8 cellular contexts compared by ENCODE assay signal in the genomic region with DNA sequence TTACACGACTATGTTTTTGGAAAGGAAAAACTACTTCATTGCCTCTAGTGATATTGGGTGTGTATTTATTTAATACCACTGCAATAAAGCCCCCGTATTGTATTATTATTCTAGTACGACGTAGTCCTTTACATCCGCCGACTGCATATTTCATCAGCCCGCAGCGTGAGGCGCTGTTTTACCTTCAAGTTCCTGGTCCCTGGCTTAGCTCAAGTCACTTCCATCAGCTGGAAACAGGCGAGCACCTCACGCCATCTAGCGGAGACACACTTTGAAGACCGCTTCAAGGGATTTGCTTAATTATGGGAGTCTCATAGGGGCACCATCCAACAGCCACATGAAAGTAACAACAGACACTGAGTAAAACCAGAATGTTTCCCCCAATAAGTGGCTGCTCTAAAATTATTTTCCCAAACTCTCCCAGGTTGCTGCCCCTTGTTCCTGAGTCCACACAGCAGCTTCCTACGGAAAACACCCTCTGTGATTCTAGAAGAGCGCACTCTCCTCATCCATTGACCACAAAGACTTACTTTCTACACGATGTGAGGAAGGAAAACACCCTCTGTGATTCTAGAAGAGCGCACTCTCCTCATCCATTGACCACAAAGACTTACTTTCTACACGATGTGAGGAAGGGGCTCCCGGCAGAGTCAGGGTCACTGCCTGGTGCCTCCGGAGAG. TPM values are rescaled to one million over a fixed set of nuclear protein-coding genes. Genes with fewer than 3 reads are reported as not detected.
DNase-seq lines count a peak whose midpoint lies in the region; ATAC-seq, FAIRE-seq and TF ChIP-seq lines count a peak whose summit lies in the region.

No MANE protein-coding gene starts in this region.

- peaks cover 10% of the 10 kb centered on the region for H3K4me1 Mint-ChIP-seq in activated naive CD4-positive, alpha-beta T cell treated with anti-CD3 and anti-CD28 coated beads for 36 hours (ENCODE audit: low read depth)

- intact Hi-C loops in activated naive CD4-positive, alpha-beta T cell treated with anti-CD3 and anti-CD28 coated beads for 36 hours (cut with micrococcal nuclease): loop anchor here (1.0 to 10.0 kb wide), 5 partner anchors 162 to 1617 kb away; no protein-coding TSS in a partner anchor
- intact Hi-C loops in posterior cingulate gyrus (cut with DNase I): loop anchor here (1.0 to 10.0 kb wide), 3 partner anchors 158 to 1617 kb away; no protein-coding TSS in a partner anchor

- peak; percentile 84 for DNase-seq in NCI-H1092 (lab: John Stamatoyannopoulos, UW)
- peak; percentile 92 for DNase-seq in activated naive CD4-positive, alpha-beta T cell treated with anti-CD3 and anti-CD28 coated beads for 36 hours
- peak; percentile 69 for DNase-seq in glomerular visceral epithelial cell (ENCODE audit: extremely low spot score)
- DNase-seq in posterior cingulate gyrus: peak; percentile 52 to 97 (median 82)
- DNase-seq in urothelium cell line (ENCODE audit: low spot score): peak; percentile 81

- FAIRE-seq in urothelium cell line (lab: Jason Lieb, UNC): peak; percentile 82

- ATAC-seq in HG02623 (IDR thresholded peaks at IDR 0.05; ENCODE audit: unreplicated experiment) (peak; percentile 94), SK-N-SH treated with all-trans-retinoic acid at 6 μM for 48 hours (peak; percentile 98)

- CTCF ChIA-PET in activated naive CD4-positive, alpha-beta T cell treated with anti-CD3 and anti-CD28 coated beads for 36 hours (lab: Charles Lee): interaction anchor here (0.6 to 6.6 kb wide), 33 partner anchors 8 to 1503 kb away, joined by 3 to 85 read pairs (median 4); no protein-coding TSS in a partner anchor

- H3K27ac Mint-ChIP-seq in activated naive CD4-positive, alpha-beta T cell treated with anti-CD3 and anti-CD28 coated beads for 36 hours: no peak overlapping the region

- TF ChIP-seq CTCF in GM12874 (IDR thresholded peaks at IDR 0.05; ENCODE audit: insufficient read depth, low read depth, low read length): peak; percentile 83

- no peak overlapping the region for H3K4me3 Mint-ChIP-seq in activated naive CD4-positive, alpha-beta T cell treated with anti-CD3 and anti-CD28 coated beads for 36 hours

- peaks cover 16% of the 10 kb centered on the region for H3K9me3 Mint-ChIP-seq in activated naive CD4-positive, alpha-beta T cell treated with anti-CD3 and anti-CD28 coated beads for 36 hours

- H3K27me3 Mint-ChIP-seq in activated naive CD4-positive, alpha-beta T cell treated with anti-CD3 and anti-CD28 coated beads for 36 hours (ENCODE audit: low read depth): no peaks in the 10 kb centered on the region

- peaks cover 3% of the 10 kb centered on the region for H3K36me3 Mint-ChIP-seq in activated naive CD4-positive, alpha-beta T cell treated with anti-CD3 and anti-CD28 coated beads for 36 hours (ENCODE audit: low read depth)

TF ChIP-seq in SK-N-SH treated with all-trans-retinoic acid at 6 μM for 48 hours, 23 proteins besides CTCF, POLR2A, EP300 and RAD21:
- TF ChIP-seq ZC3H10 (CRISPR knock-in tag; IDR thresholded peaks at IDR 0.05) (no peak), CREB5 (CRISPR knock-in tag; IDR thresholded peaks at IDR 0.05; ENCODE audit: low read depth) (no peak), RARB (CRISPR knock-in tag; IDR thresholded peaks at IDR 0.05) (no peak)
- TF ChIP-seq, protein P1, sequence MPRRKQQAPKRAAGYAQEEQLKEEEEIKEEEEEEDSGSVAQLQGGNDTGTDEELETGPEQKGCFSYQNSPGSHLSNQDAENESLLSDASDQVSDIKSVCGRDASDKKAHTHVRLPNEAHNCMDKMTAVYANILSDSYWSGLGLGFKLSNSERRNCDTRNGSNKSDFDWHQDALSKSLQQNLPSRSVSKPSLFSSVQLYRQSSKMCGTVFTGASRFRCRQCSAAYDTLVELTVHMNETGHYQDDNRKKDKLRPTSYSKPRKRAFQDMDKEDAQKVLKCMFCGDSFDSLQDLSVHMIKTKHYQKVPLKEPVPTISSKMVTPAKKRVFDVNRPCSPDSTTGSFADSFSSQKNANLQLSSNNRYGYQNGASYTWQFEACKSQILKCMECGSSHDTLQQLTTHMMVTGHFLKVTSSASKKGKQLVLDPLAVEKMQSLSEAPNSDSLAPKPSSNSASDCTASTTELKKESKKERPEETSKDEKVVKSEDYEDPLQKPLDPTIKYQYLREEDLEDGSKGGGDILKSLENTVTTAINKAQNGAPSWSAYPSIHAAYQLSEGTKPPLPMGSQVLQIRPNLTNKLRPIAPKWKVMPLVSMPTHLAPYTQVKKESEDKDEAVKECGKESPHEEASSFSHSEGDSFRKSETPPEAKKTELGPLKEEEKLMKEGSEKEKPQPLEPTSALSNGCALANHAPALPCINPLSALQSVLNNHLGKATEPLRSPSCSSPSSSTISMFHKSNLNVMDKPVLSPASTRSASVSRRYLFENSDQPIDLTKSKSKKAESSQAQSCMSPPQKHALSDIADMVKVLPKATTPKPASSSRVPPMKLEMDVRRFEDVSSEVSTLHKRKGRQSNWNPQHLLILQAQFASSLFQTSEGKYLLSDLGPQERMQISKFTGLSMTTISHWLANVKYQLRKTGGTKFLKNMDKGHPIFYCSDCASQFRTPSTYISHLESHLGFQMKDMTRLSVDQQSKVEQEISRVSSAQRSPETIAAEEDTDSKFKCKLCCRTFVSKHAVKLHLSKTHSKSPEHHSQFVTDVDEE (CRISPR knock-in tag; IDR thresholded peaks at IDR 0.05): no peak
- TF ChIP-seq, protein P2, sequence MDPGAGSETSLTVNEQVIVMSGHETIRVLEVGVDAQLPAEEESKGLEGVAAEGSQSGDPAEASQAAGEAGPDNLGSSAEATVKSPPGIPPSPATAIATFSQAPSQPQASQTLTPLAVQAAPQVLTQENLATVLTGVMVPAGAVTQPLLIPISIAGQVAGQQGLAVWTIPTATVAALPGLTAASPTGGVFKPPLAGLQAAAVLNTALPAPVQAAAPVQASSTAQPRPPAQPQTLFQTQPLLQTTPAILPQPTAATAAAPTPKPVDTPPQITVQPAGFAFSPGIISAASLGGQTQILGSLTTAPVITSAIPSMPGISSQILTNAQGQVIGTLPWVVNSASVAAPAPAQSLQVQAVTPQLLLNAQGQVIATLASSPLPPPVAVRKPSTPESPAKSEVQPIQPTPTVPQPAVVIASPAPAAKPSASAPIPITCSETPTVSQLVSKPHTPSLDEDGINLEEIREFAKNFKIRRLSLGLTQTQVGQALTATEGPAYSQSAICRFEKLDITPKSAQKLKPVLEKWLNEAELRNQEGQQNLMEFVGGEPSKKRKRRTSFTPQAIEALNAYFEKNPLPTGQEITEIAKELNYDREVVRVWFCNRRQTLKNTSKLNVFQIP (CRISPR knock-in tag; IDR thresholded peaks at IDR 0.05; ENCODE audit: borderline replicate concordance, low read depth): no peak

RNA-seq across cellular contexts. Expression of gene ITIH2, which starts 15.7 kb away (rescaled TPM):
- total RNA-seq in activated naive CD4-positive, alpha-beta T cell treated with anti-CD3 and anti-CD28 coated beads for 36 hours: not detected

RNA-seq across cellular contexts. Expression of gene ITIH5, which starts 20.6 kb away (rescaled TPM):
- total RNA-seq in activated naive CD4-positive, alpha-beta T cell treated with anti-CD3 and anti-CD28 coated beads for 36 hours: not detected

Comparison
In these comparisons a context has a peak if more than half of its experiments do, and no peak if none do; other contexts are left out.
1. Peak in every context shown above with its lines: DNase-seq and ATAC-seq.